In the genomic region with DNA sequence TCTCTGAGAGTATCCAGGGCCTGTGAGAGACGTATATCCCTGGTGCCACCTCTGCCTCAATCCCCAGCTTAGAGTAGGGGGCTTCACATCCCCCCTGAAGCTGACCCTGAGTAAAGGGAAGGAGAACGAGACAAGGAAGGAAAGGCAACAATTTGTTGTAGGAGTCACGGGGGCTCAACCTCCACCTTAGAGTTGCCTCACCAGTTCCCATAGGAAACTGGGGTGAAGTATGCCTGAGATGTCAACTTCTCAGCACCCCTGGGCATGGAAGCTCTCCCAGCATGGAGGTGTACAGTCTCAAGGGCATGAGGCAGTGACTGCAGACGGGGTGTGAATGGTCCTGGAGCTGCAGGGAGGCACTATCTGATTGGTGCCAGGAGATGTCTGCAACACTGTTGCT, we compare ENCODE assay signal across 28 cellular contexts.
"Had no signal": no experiment of that assay in that cellular context is flagged by ENCODE, and none has a peak within 500 bp of the region (broad histone marks: within the 10 kb centered on the region; RNA-seq: fewer than 3 reads in every experiment).

No MANE protein-coding gene starts in this region.

- H3K4me1 Mint-ChIP-seq: stimulated activated effector memory CD8-positive, alpha-beta T cell treated with anti-CD3 and anti-CD28 coated beads, Interleukin-12 subunit alpha, Interleukin-12 subunit beta, amount 100 ng/mL, for 72 hours; stimulated activated memory B cell treated with anti-CD40 and anti-IgM and Interleukin-4, amounts not matched to agents 10 μg/mL and 1 μg/mL and 100 μg/mL, for 72 hours; stimulated activated naive B cell treated with anti-CD40 and anti-IgM and Interleukin-4, amounts not matched to agents 10 μg/mL and 1 μg/mL and 100 μg/mL, for 72 hours; stimulated activated naive CD8-positive, alpha-beta T cell treated with anti-CD3 and anti-CD28 coated beads, Interleukin-15, amount 100 ng/mL, for 72 hours had no signal

- H3K36me3 ChIP-seq: stomach, suprapubic skin, thoracic aorta, thyroid gland, tibial artery, tibial nerve, transverse colon, upper lobe of left lung, uterus, vagina had no signal

- H3K27me3 ChIP-seq: stomach, suprapubic skin, testis, thyroid gland, tibial artery, tibial nerve, transverse colon, upper lobe of left lung, upper lobe of right lung, uterus, vagina had no signal

- H3K4me1 ChIP-seq: stomach, testis, tibial nerve, transverse colon, upper lobe of left lung, upper lobe of right lung, uterus, vagina had no signal

- H3K27ac Mint-ChIP-seq: stimulated activated effector memory CD8-positive, alpha-beta T cell treated with anti-CD3 and anti-CD28 coated beads, Interleukin-12 subunit alpha, Interleukin-12 subunit beta, amount 100 ng/mL, for 72 hours; stimulated activated memory B cell treated with anti-CD40 and anti-IgM and Interleukin-4, amounts not matched to agents 10 μg/mL and 1 μg/mL and 100 μg/mL, for 72 hours; stimulated activated naive B cell treated with anti-CD40 and anti-IgM and Interleukin-4, amounts not matched to agents 10 μg/mL and 1 μg/mL and 100 μg/mL, for 72 hours; stimulated activated naive CD8-positive, alpha-beta T cell treated with anti-CD3 and anti-CD28 coated beads, Interleukin-15, amount 100 ng/mL, for 72 hours; stimulated activated naive CD8-positive, alpha-beta T cell treated with anti-CD3 and anti-CD28 coated beads, Interleukin-15, Interleukin-2, amounts not matched to agents 100 ng/mL and 50 ng/mL, for 24 hours; type B pancreatic cell had no signal

- DNase-seq: stimulated activated CD4-positive, alpha-beta T cell treated with anti-CD3 and anti-CD28 coated beads, Interleukin-2, amount 100 ng/mL, for 48 hours; stimulated activated CD4-positive, alpha-beta T cell treated with anti-CD3 and anti-CD28 coated beads, Interleukin-4, amount 100 ng/mL, for 1 hour; stimulated activated CD4-positive, alpha-beta T cell treated with anti-CD3 and anti-CD28 coated beads, Interleukin-4, amount 100 ng/mL, for 24 hours; stimulated activated CD4-positive, alpha-beta T cell treated with anti-CD3 and anti-CD28 coated beads, Interleukin-4, amount 100 ng/mL, for 4 hours; stimulated activated CD8-positive, alpha-beta memory T cell treated with anti-CD3 and anti-CD28 coated beads, Interleukin-4, amount 100 ng/mL, for 48 hours; stimulated activated naive B cell treated with anti-CD40 and anti-IgM and Interleukin-4, amounts not matched to agents 10 μg/mL and 1 μg/mL and 100 μg/mL, for 72 hours; stimulated activated naive CD4-positive, alpha-beta T cell; stimulated activated naive CD4-positive, alpha-beta T cell treated with Interleukin-2 at 50 U/mL for 16 hours; stimulated activated naive CD8-positive, alpha-beta T cell treated with anti-CD3 and anti-CD28 coated beads, Interleukin-15, amount 100 ng/mL, for 72 hours; stimulated activated naive CD8-positive, alpha-beta T cell treated with anti-CD3 and anti-CD28 coated beads, Interleukin-15, Interleukin-2, amounts not matched to agents 100 U/mL and 50 U/mL, for 24 hours; stomach; substantia nigra; testis; thyroid gland; tibial artery; transverse colon; trophoblast cell; upper lobe of left lung; upper lobe of right lung; uterus had no signal

- H3K36me3 Mint-ChIP-seq: stimulated activated effector memory CD8-positive, alpha-beta T cell treated with anti-CD3 and anti-CD28 coated beads, Interleukin-12 subunit alpha, Interleukin-12 subunit beta, amount 100 ng/mL, for 72 hours; stimulated activated memory B cell treated with anti-CD40 and anti-IgM and Interleukin-4, amounts not matched to agents 10 μg/mL and 1 μg/mL and 100 μg/mL, for 72 hours; stimulated activated naive B cell treated with anti-CD40 and anti-IgM and Interleukin-4, amounts not matched to agents 10 μg/mL and 1 μg/mL and 100 μg/mL, for 72 hours; type B pancreatic cell had no signal

- ATAC-seq: stimulated activated effector memory CD8-positive, alpha-beta T cell treated with anti-CD3 and anti-CD28 coated beads, Interleukin-12 subunit alpha, Interleukin-12 subunit beta, amount 100 ng/mL, for 72 hours; stimulated activated memory B cell treated with anti-CD40 and anti-IgM and Interleukin-4, amounts not matched to agents 10 μg/mL and 1 μg/mL and 100 μg/mL, for 72 hours; stimulated activated naive B cell treated with anti-CD40 and anti-IgM and Interleukin-4, amounts not matched to agents 10 μg/mL and 1 μg/mL and 100 μg/mL, for 72 hours; stimulated activated naive CD8-positive, alpha-beta T cell treated with anti-CD3 and anti-CD28 coated beads, Interleukin-15, amount 100 ng/mL, for 72 hours; stimulated activated naive CD8-positive, alpha-beta T cell treated with anti-CD3 and anti-CD28 coated beads, Interleukin-15, Interleukin-2, amounts not matched to agents 100 U/mL and 50 U/mL, for 24 hours; upper lobe of right lung had no signal

- H3K27ac ChIP-seq: stomach, suprapubic skin, testis, thoracic aorta, thyroid gland, tibial artery, tibial nerve, transverse colon, upper lobe of left lung, upper lobe of right lung, uterus, vagina had no signal

- H3K9me3 ChIP-seq: stomach, suprapubic skin, testis, thoracic aorta, thyroid gland, tibial artery, tibial nerve, transverse colon, upper lobe of left lung, upper lobe of right lung, uterus, vagina had no signal

- H3K4me3 ChIP-seq: stomach, suprapubic skin, testis, thoracic aorta, thyroid gland, tibial artery, tibial nerve, transverse colon, upper lobe of left lung, upper lobe of right lung, uterus, vagina had no signal

- H3K9me3 Mint-ChIP-seq: stimulated activated effector memory CD8-positive, alpha-beta T cell treated with anti-CD3 and anti-CD28 coated beads, Interleukin-12 subunit alpha, Interleukin-12 subunit beta, amount 100 ng/mL, for 72 hours; stimulated activated memory B cell treated with anti-CD40 and anti-IgM and Interleukin-4, amounts not matched to agents 10 μg/mL and 1 μg/mL and 100 μg/mL, for 72 hours; stimulated activated naive B cell treated with anti-CD40 and anti-IgM and Interleukin-4, amounts not matched to agents 10 μg/mL and 1 μg/mL and 100 μg/mL, for 72 hours; stimulated activated naive CD8-positive, alpha-beta T cell treated with anti-CD3 and anti-CD28 coated beads, Interleukin-15, amount 100 ng/mL, for 72 hours; stimulated activated naive CD8-positive, alpha-beta T cell treated with anti-CD3 and anti-CD28 coated beads, Interleukin-15, Interleukin-2, amounts not matched to agents 100 ng/mL and 50 ng/mL, for 24 hours; type B pancreatic cell had no signal

- H3K27me3 Mint-ChIP-seq: type B pancreatic cell had no signal

- H3K4me3 Mint-ChIP-seq: stimulated activated effector memory CD8-positive, alpha-beta T cell treated with anti-CD3 and anti-CD28 coated beads, Interleukin-12 subunit alpha, Interleukin-12 subunit beta, amount 100 ng/mL, for 72 hours; stimulated activated memory B cell treated with anti-CD40 and anti-IgM and Interleukin-4, amounts not matched to agents 10 μg/mL and 1 μg/mL and 100 μg/mL, for 72 hours; stimulated activated naive B cell treated with anti-CD40 and anti-IgM and Interleukin-4, amounts not matched to agents 10 μg/mL and 1 μg/mL and 100 μg/mL, for 72 hours; stimulated activated naive CD8-positive, alpha-beta T cell treated with anti-CD3 and anti-CD28 coated beads, Interleukin-15, amount 100 ng/mL, for 72 hours; stimulated activated naive CD8-positive, alpha-beta T cell treated with anti-CD3 and anti-CD28 coated beads, Interleukin-15, Interleukin-2, amounts not matched to agents 100 ng/mL and 50 ng/mL, for 24 hours; type B pancreatic cell had no signal
